ENCODE assay signal across 8 cellular contexts in genomic region chr9:95005276-95006141, GRCh38.
DNase-seq lines count a peak whose midpoint lies in the region; ATAC-seq and TF ChIP-seq lines count a peak whose summit lies in the region.

No MANE protein-coding gene starts in this region.

- no peak for DNase-seq in heart left ventricle
- no peak for DNase-seq in cardiac septum (ENCODE audit: low spot score)
- no peak for DNase-seq in Panc1 (ENCODE audit: low read depth, low spot score)
- DNase-seq in epithelial cell of proximal tubule (ENCODE audit: low read depth) = no peak
- peak in 2 of 5 donors; percentile 24 to 50 for DNase-seq in ovary
- DNase-seq in HK-2 (ENCODE audit: unreplicated experiment) = no peak
- DNase-seq in globus pallidus (ENCODE audit: low spot score) = no peak
- no peak for DNase-seq in ureter (ENCODE audit: low spot score)

- peaks cover 0 to 27% (median 10%) of the 10 kb centered on the region in 9 donors for H3K36me3 ChIP-seq in heart left ventricle
- peaks cover 14% of the 10 kb centered on the region for H3K36me3 ChIP-seq in Panc1 (ENCODE audit: control insufficient read depth, insufficient read depth, low read length)
- H3K36me3 ChIP-seq in ovary = no peaks in the 10 kb centered on the region

- H3K27ac ChIP-seq in heart left ventricle (peak overlapping the region; percentile 92 to 100 (median 99)), Panc1 (ENCODE audit: low read length) (peak overlapping the region; percentile 97), ovary (peak overlapping the region; percentile 100)

- ATAC-seq in heart left ventricle (no peak), Panc1 (peak; percentile 1; the same call in 1 of the 2 replicates)

- BruUV-seq in Panc1 (replicated peaks; lab: Mats Ljungman, UMichigan) = no TSS peak

- TF ChIP-seq EP300 in ovary (IDR thresholded peaks at IDR 0.05) = no peak

- WGBS in heart left ventricle, 4 donors = 1 to 5% (median 2%) methylated on average over 21 to 49 of the region's 49 CpGs
- 0 to 2% (median 1%) methylated on average over 26 to 49 of the region's 49 CpGs for WGBS in ovary, 3 donors

- intact Hi-C loops in heart left ventricle (cut with DNase I) (loop anchor here in 9 of 10 donors (1.0 to 10.0 kb wide), 16 partner anchors 42 to 323 kb away; no protein-coding TSS in a partner anchor), cardiac septum (cut with DNase I) (loop anchor here (2.0 to 5.0 kb wide), 6 partner anchors 42 to 223 kb away; no protein-coding TSS in a partner anchor), Panc1 (cut with micrococcal nuclease; ENCODE audit: unreplicated experiment) (loop anchor here (5.0 kb wide), 2 partner anchors 223 to 323 kb away; no protein-coding TSS in a partner anchor), ovary (cut with DNase I) (loop anchor here in 3 of 4 donors (10.0 kb wide), 4 partner anchors 59 to 221 kb away; no protein-coding TSS in a partner anchor)

- H3K4me1 ChIP-seq in heart left ventricle (peaks cover 0 to 56% (median 30%) of the 10 kb centered on the region in 12 donors), Panc1 (ENCODE audit: control insufficient read depth, insufficient read depth, low read length) (peaks cover 25% of the 10 kb centered on the region), ovary (ENCODE audit: insufficient read depth) (peaks cover 11% of the 10 kb centered on the region)

- TF ChIP-seq POLR2A in heart left ventricle (IDR thresholded peaks at IDR 0.05) (no peak), ovary (IDR thresholded peaks at IDR 0.05) (no peak)

- POLR2A ChIA-PET in Panc1 (lab: Charles Lee) = no interaction called here

- H3K4me3 ChIP-seq in heart left ventricle = peak overlapping the region; percentile 40 to 94 (median 81)
- peak overlapping the region; percentile 70 to 71 for H3K4me3 ChIP-seq in Panc1 (ENCODE audit: low read depth in 2 of 2, low read length in 2 of 2)
- peak overlapping the region; percentile 77 for H3K4me3 ChIP-seq in epithelial cell of proximal tubule (ENCODE audit: low read depth, low read length)
- peak overlapping the region; percentile 72 for H3K4me3 ChIP-seq in ovary

- in situ Hi-C loops in Panc1 (cut with HindIII; ENCODE audit: low pct_unique_long_range_greater_than_20kb, low sequenced_read_pairs) = no loop called here

- TF ChIP-seq CTCF in heart left ventricle (IDR thresholded peaks at IDR 0.05) (no peak), Panc1 (IDR thresholded peaks at IDR 0.05) (no peak), epithelial cell of proximal tubule (conservative IDR thresholded peaks at IDR 0.05; ENCODE audit: low read depth, low read length) (no peak), ovary (IDR thresholded peaks at IDR 0.05) (no peak)

- CTCF ChIA-PET in Panc1 (lab: Charles Lee) = no interaction called here

- H3K9me3 ChIP-seq in heart left ventricle = no peaks in the 10 kb centered on the region
- H3K9me3 ChIP-seq in Panc1 (ENCODE audit: control insufficient read depth, insufficient read depth, low read depth, low read length) = no peaks in the 10 kb centered on the region
- no peaks in the 10 kb centered on the region for H3K9me3 ChIP-seq in ovary

- peaks cover 0 to 17% (median 0%) of the 10 kb centered on the region in 9 donors for H3K27me3 ChIP-seq in heart left ventricle
- H3K27me3 ChIP-seq in Panc1 (ENCODE audit: control insufficient read depth, insufficient read depth, low read length) = no peaks in the 10 kb centered on the region
- H3K27me3 ChIP-seq in ovary = no peaks in the 10 kb centered on the region
